Comparison of ENCODE assay signal across 27 cellular contexts in genomic region chr1:197352011-197352410, GRCh38.
"Had no signal": no experiment of that assay in that cellular context is flagged by ENCODE, and none has a peak within 500 bp of the region (broad histone marks: within the 10 kb centered on the region; RNA-seq: fewer than 3 reads in every experiment).

No MANE protein-coding gene starts in this region.

- H3K27ac Mint-ChIP-seq: activated CD4-positive, alpha-beta T cell treated with anti-CD3 and anti-CD28 coated beads, Interleukin-2, amount 10 ng/mL, durations not matched to agents 7 days and 5 days; activated CD8-positive, alpha-beta memory T cell treated with anti-CD3 and anti-CD28 coated beads, Interleukin-2, amount 10 ng/mL, durations not matched to agents 7 days and 5 days; activated CD8-positive, alpha-beta T cell treated with anti-CD3 and anti-CD28 coated beads for 36 hours; activated naive CD8-positive, alpha-beta T cell treated with anti-CD3 and anti-CD28 coated beads, Interleukin-2, amount 50 U/mL, for 24 hours; naive thymus-derived CD8-positive, alpha-beta T cell; progenitor cell of endocrine pancreas; stimulated activated naive B cell treated with anti-CD40 and anti-IgM and Interleukin-4, amounts not matched to agents 10 μg/mL and 1 μg/mL and 100 μg/mL, for 72 hours; T-cell; T-helper 2 cell treated with Interferon-gamma antibody and Interleukin-4, amounts not matched to agents 5 μg/mL and 100 μg/mL, for 36 hours had no signal

- H3K27me3 Mint-ChIP-seq: activated CD4-positive, alpha-beta T cell treated with anti-CD3 and anti-CD28 coated beads, Interleukin-2, amount 10 ng/mL, durations not matched to agents 7 days and 5 days; activated CD8-positive, alpha-beta memory T cell treated with anti-CD3 and anti-CD28 coated beads, Interleukin-2, amount 10 ng/mL, durations not matched to agents 7 days and 5 days; activated CD8-positive, alpha-beta T cell treated with anti-CD3 and anti-CD28 coated beads for 36 hours; activated naive CD8-positive, alpha-beta T cell treated with anti-CD3 and anti-CD28 coated beads, Interleukin-2, amount 50 U/mL, for 24 hours; naive thymus-derived CD8-positive, alpha-beta T cell; progenitor cell of endocrine pancreas; stimulated activated naive B cell treated with anti-CD40 and anti-IgM and Interleukin-4, amounts not matched to agents 10 μg/mL and 1 μg/mL and 100 μg/mL, for 72 hours; T-cell had no signal

- H3K4me2 ChIP-seq: smooth muscle cell had no signal

- H3K27ac ChIP-seq: body of pancreas, cardiac muscle cell, heart left ventricle, lower lobe of right lung, sigmoid colon, thoracic aorta, upper lobe of left lung, WERI-Rb-1 had no signal

- H3K9me3 Mint-ChIP-seq: activated CD4-positive, alpha-beta T cell treated with anti-CD3 and anti-CD28 coated beads, Interleukin-2, amount 10 ng/mL, durations not matched to agents 7 days and 5 days; activated CD8-positive, alpha-beta T cell treated with anti-CD3 and anti-CD28 coated beads for 36 hours; activated naive CD8-positive, alpha-beta T cell treated with anti-CD3 and anti-CD28 coated beads, Interleukin-2, amount 50 U/mL, for 24 hours; naive thymus-derived CD8-positive, alpha-beta T cell; stimulated activated naive B cell treated with anti-CD40 and anti-IgM and Interleukin-4, amounts not matched to agents 10 μg/mL and 1 μg/mL and 100 μg/mL, for 72 hours; T-cell; T-helper 2 cell treated with Interferon-gamma antibody and Interleukin-4, amounts not matched to agents 5 μg/mL and 100 μg/mL, for 36 hours had no signal

- H3K4me1 ChIP-seq: body of pancreas, heart left ventricle, lower lobe of right lung, sigmoid colon, upper lobe of left lung had no signal

- H3K36me3 Mint-ChIP-seq: activated CD8-positive, alpha-beta memory T cell treated with anti-CD3 and anti-CD28 coated beads, Interleukin-2, amount 10 ng/mL, durations not matched to agents 7 days and 5 days; naive thymus-derived CD8-positive, alpha-beta T cell; stimulated activated naive B cell treated with anti-CD40 and anti-IgM and Interleukin-4, amounts not matched to agents 10 μg/mL and 1 μg/mL and 100 μg/mL, for 72 hours; T-cell had no signal

- H3K4me3 ChIP-seq: body of pancreas, cardiac muscle cell, heart left ventricle, lower lobe of right lung, sigmoid colon, smooth muscle cell, thoracic aorta, upper lobe of left lung had no signal

- ATAC-seq: activated CD8-positive, alpha-beta memory T cell treated with anti-CD3 and anti-CD28 coated beads, Interleukin-2, amount 10 ng/mL, durations not matched to agents 7 days and 5 days; activated CD8-positive, alpha-beta T cell treated with anti-CD3 and anti-CD28 coated beads for 36 hours; activated naive CD8-positive, alpha-beta T cell treated with anti-CD3 and anti-CD28 coated beads, Interleukin-2, amount 50 U/mL, for 24 hours; body of pancreas; heart left ventricle; left lobe of liver; lower lobe of right lung; naive thymus-derived CD8-positive, alpha-beta T cell; stimulated activated naive B cell treated with anti-CD40 and anti-IgM and Interleukin-4, amounts not matched to agents 10 μg/mL and 1 μg/mL and 100 μg/mL, for 72 hours; T-cell had no signal

- H3K27me3 ChIP-seq: body of pancreas, cardiac muscle cell, heart left ventricle, sigmoid colon, upper lobe of left lung had no signal

- H3K4me1 Mint-ChIP-seq: activated CD4-positive, alpha-beta T cell treated with anti-CD3 and anti-CD28 coated beads, Interleukin-2, amount 10 ng/mL, durations not matched to agents 7 days and 5 days; activated naive CD8-positive, alpha-beta T cell treated with anti-CD3 and anti-CD28 coated beads, Interleukin-2, amount 50 U/mL, for 24 hours; naive thymus-derived CD8-positive, alpha-beta T cell had no signal

- H3K4me3 Mint-ChIP-seq: activated CD4-positive, alpha-beta T cell treated with anti-CD3 and anti-CD28 coated beads, Interleukin-2, amount 10 ng/mL, durations not matched to agents 7 days and 5 days; activated CD8-positive, alpha-beta memory T cell treated with anti-CD3 and anti-CD28 coated beads, Interleukin-2, amount 10 ng/mL, durations not matched to agents 7 days and 5 days; activated CD8-positive, alpha-beta T cell treated with anti-CD3 and anti-CD28 coated beads for 36 hours; activated naive CD8-positive, alpha-beta T cell treated with anti-CD3 and anti-CD28 coated beads, Interleukin-2, amount 50 U/mL, for 24 hours; naive thymus-derived CD8-positive, alpha-beta T cell; stimulated activated naive B cell treated with anti-CD40 and anti-IgM and Interleukin-4, amounts not matched to agents 10 μg/mL and 1 μg/mL and 100 μg/mL, for 72 hours; T-cell; T-helper 2 cell treated with Interferon-gamma antibody and Interleukin-4, amounts not matched to agents 5 μg/mL and 100 μg/mL, for 36 hours had no signal

- H3K36me3 ChIP-seq: cardiac muscle cell, heart left ventricle, lower lobe of right lung, sigmoid colon, thoracic aorta, upper lobe of left lung, WERI-Rb-1 had no signal

- H3K9me3 ChIP-seq: body of pancreas, heart left ventricle, lower lobe of right lung, sigmoid colon, thoracic aorta, upper lobe of left lung had no signal

- DNase-seq: activated CD4-positive, alpha-beta T cell treated with anti-CD3 and anti-CD28 coated beads, Interleukin-2, amount 10 ng/mL, durations not matched to agents 7 days and 5 days; activated CD4-positive, CD25-positive, alpha-beta regulatory T cell treated with anti-CD3 and anti-CD28 coated beads, Interleukin-2, amount 50 U/mL, for 72 hours; activated CD8-positive, alpha-beta memory T cell treated with anti-CD3 and anti-CD28 coated beads, Interleukin-2, amount 10 ng/mL, durations not matched to agents 7 days and 5 days; activated CD8-positive, alpha-beta T cell treated with anti-CD3 and anti-CD28 coated beads for 36 hours; activated gamma-delta T cell; activated naive CD4-positive, alpha-beta T cell treated with anti-CD3 and anti-CD28 coated beads, Interleukin-2, amount 50 U/mL, for 16 hours; activated naive CD8-positive, alpha-beta T cell treated with anti-CD3 and anti-CD28 coated beads, Interleukin-2, amount 50 U/mL, for 24 hours; activated T-cell treated with anti-CD3 and anti-CD28 coated beads for 4 hours; anterior cingulate cortex; body of pancreas; cortex of kidney; heart left ventricle; lower lobe of right lung; naive thymus-derived CD8-positive, alpha-beta T cell; retina; sigmoid colon; stimulated activated CD4-positive, alpha-beta T cell treated with anti-CD3 and anti-CD28 coated beads, Interleukin-15, amount 100 ng/mL, for 24 hours; stimulated activated naive B cell treated with anti-CD40 and anti-IgM and Interleukin-4, amounts not matched to agents 10 μg/mL and 1 μg/mL and 100 μg/mL, for 72 hours; T-cell; upper lobe of left lung; WERI-Rb-1 had no signal
